17 cellular contexts compared by ENCODE assay signal in the genomic region with DNA sequence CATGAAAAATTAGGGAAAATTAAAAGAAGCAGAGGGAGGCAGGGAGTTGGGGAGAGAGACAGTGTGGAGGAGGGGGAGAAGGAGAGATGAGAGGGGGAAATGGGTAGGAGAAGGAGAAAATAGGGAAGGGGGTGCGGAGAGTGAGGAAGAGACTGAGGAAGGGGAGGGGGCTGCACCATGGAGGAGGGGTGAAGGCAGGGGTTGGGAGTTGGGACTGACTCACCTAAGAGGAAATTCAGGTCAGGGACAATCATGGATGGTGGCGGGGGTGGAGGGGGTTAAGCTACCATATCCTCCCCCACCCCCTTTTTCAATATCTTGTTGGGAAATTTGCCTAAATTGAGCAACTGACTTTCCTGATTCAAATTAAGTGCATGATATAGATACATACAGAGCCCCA.
"Had no signal": no experiment of that assay in that cellular context is flagged by ENCODE, and none has a peak within 500 bp of the region (broad histone marks: within the 10 kb centered on the region; RNA-seq: fewer than 3 reads in every experiment).

No MANE protein-coding gene starts in this region.

- H3K27ac Mint-ChIP-seq: activated B cell treated with CpG ODN at 0.5 μM for 24 hours; activated CD8-positive, alpha-beta T cell treated with anti-CD3 and anti-CD28 coated beads, Interleukin-2, amount 10 ng/mL, durations not matched to agents 7 days and 5 days; activated T-cell treated with anti-CD3 and anti-CD28 coated beads, Interleukin-2, amount 50 U/mL, for 24 hours had no signal

- H3K27me3 ChIP-seq: gastrocnemius medialis had no signal

- ATAC-seq: activated CD8-positive, alpha-beta T cell treated with anti-CD3 and anti-CD28 coated beads, Interleukin-2, amount 10 ng/mL, durations not matched to agents 7 days and 5 days; activated naive CD4-positive, alpha-beta T cell treated with anti-CD3 and anti-CD28 coated beads, Interleukin-2, amount 50 U/mL, for 72 hours; esophagus mucosa; gastrocnemius medialis; left lobe of liver; stimulated activated naive B cell treated with anti-CD40 and anti-IgM and Interleukin-4, amounts not matched to agents 10 μg/mL and 1 μg/mL and 100 μg/mL, for 72 hours had no signal

- H3K36me3 Mint-ChIP-seq: stimulated activated naive B cell treated with anti-CD40 and anti-IgM and Interleukin-4, amounts not matched to agents 10 μg/mL and 1 μg/mL and 100 μg/mL, for 72 hours had no signal

- H3K9me3 ChIP-seq: gastrocnemius medialis, thoracic aorta had no signal

- H3K4me3 ChIP-seq: gastrocnemius medialis, thoracic aorta had no signal

- H3K4me3 Mint-ChIP-seq: activated B cell treated with CpG ODN at 0.5 μM for 24 hours; activated CD8-positive, alpha-beta T cell treated with anti-CD3 and anti-CD28 coated beads, Interleukin-2, amount 10 ng/mL, durations not matched to agents 7 days and 5 days; activated T-cell treated with anti-CD3 and anti-CD28 coated beads, Interleukin-2, amount 50 U/mL, for 24 hours; neural crest cell; stimulated activated naive B cell treated with anti-CD40 and anti-IgM and Interleukin-4, amounts not matched to agents 10 μg/mL and 1 μg/mL and 100 μg/mL, for 72 hours had no signal

- FAIRE-seq: bronchial epithelial cell, kidney had no signal

- H3K36me3 ChIP-seq: gastrocnemius medialis, thoracic aorta had no signal

- H3K27me3 Mint-ChIP-seq: activated B cell treated with CpG ODN at 0.5 μM for 24 hours; activated T-cell treated with anti-CD3 and anti-CD28 coated beads, Interleukin-2, amount 50 U/mL, for 24 hours; stimulated activated naive B cell treated with anti-CD40 and anti-IgM and Interleukin-4, amounts not matched to agents 10 μg/mL and 1 μg/mL and 100 μg/mL, for 72 hours had no signal

- H3K9me3 Mint-ChIP-seq: activated B cell treated with CpG ODN at 0.5 μM for 24 hours; activated naive CD4-positive, alpha-beta T cell treated with anti-CD3 and anti-CD28 coated beads, Interleukin-2, amount 50 U/mL, for 72 hours; activated T-cell treated with anti-CD3 and anti-CD28 coated beads, Interleukin-2, amount 50 U/mL, for 24 hours; neural crest cell; stimulated activated naive B cell treated with anti-CD40 and anti-IgM and Interleukin-4, amounts not matched to agents 10 μg/mL and 1 μg/mL and 100 μg/mL, for 72 hours had no signal

- DNase-seq: activated B cell treated with CpG ODN at 0.5 μM for 24 hours; activated CD4-positive, alpha-beta T cell treated with anti-CD3 and anti-CD28 coated beads for 48 hours; activated CD8-positive, alpha-beta T cell treated with anti-CD3 and anti-CD28 coated beads, Interleukin-2, amount 10 ng/mL, durations not matched to agents 7 days and 5 days; activated T-cell treated with anti-CD3 and anti-CD28 coated beads, Interleukin-2, amount 50 U/mL, for 24 hours; cerebellar nuclear complex; effector CD4-positive, alpha-beta T cell; gastrocnemius medialis; head of caudate nucleus; kidney; stimulated activated CD4-positive, alpha-beta T cell treated with anti-CD3 and anti-CD28 coated beads, Interleukin-4, amount 100 ng/mL, for 24 hours; stimulated activated naive B cell treated with anti-CD40 and anti-IgM and Interleukin-4, amounts not matched to agents 10 μg/mL and 1 μg/mL and 100 μg/mL, for 72 hours had no signal
